Comparison of ENCODE assay signal across 24 cellular contexts in the genomic region with DNA sequence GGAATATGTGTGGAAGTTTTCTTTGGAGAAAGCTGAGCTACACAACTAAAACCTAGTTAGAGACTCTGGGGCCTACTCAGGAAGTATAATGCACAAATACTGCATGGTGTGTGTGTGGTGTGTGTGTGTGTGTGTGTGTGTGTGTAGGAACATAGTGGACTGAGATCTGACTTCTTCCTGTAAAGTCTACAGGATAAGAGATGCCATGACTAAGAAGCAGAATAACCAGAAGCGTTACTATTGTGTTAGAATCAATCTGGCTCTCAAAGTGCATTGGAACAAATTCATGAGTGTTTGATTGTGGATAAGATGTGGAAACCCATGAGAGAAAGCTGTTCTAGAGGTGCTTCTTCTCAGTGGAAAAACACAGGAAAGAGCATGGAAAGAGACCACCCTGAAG.
"Had no signal": no experiment of that assay in that cellular context is flagged by ENCODE, and none has a peak within 500 bp of the region (broad histone marks: within the 10 kb centered on the region; RNA-seq: fewer than 3 reads in every experiment).

No MANE protein-coding gene starts in this region.

- H3K27me3 ChIP-seq: brain microvascular endothelial cell, gastrocnemius medialis, suprapubic skin, tibial artery, upper lobe of right lung had no signal

- H3K27ac Mint-ChIP-seq: activated CD8-positive, alpha-beta T cell treated with anti-CD3 and anti-CD28 coated beads for 36 hours; activated naive CD4-positive, alpha-beta T cell treated with anti-CD3 and anti-CD28 coated beads for 36 hours; nephron progenitor cell; T-helper 2 cell treated with Interferon-gamma antibody and Interleukin-4, amounts not matched to agents 5 μg/mL and 100 μg/mL, for 36 hours had no signal

- DNase-seq: activated CD4-positive, alpha-beta T cell treated with anti-CD3 and anti-CD28 coated beads for 48 hours; activated CD4-positive, CD25-positive, alpha-beta regulatory T cell; activated CD8-positive, alpha-beta T cell treated with anti-CD3 and anti-CD28 coated beads for 36 hours; activated effector memory CD4-positive, alpha-beta T cell treated with anti-CD3 and anti-CD28 coated beads, Interleukin-2, amount 50 U/mL, for 16 hours; activated naive CD4-positive, alpha-beta T cell treated with anti-CD3 and anti-CD28 coated beads for 36 hours; activated T-cell treated with anti-CD3 and anti-CD28 coated beads, Interleukin-2, amount 50 U/mL, for 48 hours; amniotic stem cell; brain microvascular endothelial cell; central memory CD4-positive, alpha-beta T cell; gastrocnemius medialis; glutamatergic neuron; left ventricle myocardium superior; naive B cell; nephron progenitor cell; ovary; retina; stimulated activated CD4-positive, alpha-beta T cell treated with anti-CD3 and anti-CD28 coated beads, Interleukin-15, amount 100 ng/mL, for 24 hours; stimulated activated naive CD4-positive, alpha-beta T cell; tibial artery; upper lobe of right lung had no signal

- H3K9me3 Mint-ChIP-seq: activated CD8-positive, alpha-beta T cell treated with anti-CD3 and anti-CD28 coated beads for 36 hours; activated naive CD4-positive, alpha-beta T cell treated with anti-CD3 and anti-CD28 coated beads for 36 hours had no signal

- H3K4me3 ChIP-seq: gastrocnemius medialis, ovary, prostate gland, suprapubic skin, tibial artery, upper lobe of right lung had no signal

- H3K4me3 Mint-ChIP-seq: activated CD8-positive, alpha-beta T cell treated with anti-CD3 and anti-CD28 coated beads for 36 hours; activated naive CD4-positive, alpha-beta T cell treated with anti-CD3 and anti-CD28 coated beads for 36 hours; naive B cell; nephron progenitor cell; T-helper 2 cell treated with Interferon-gamma antibody and Interleukin-4, amounts not matched to agents 5 μg/mL and 100 μg/mL, for 36 hours had no signal

- ATAC-seq: activated CD8-positive, alpha-beta T cell treated with anti-CD3 and anti-CD28 coated beads for 36 hours; gastrocnemius medialis; left ventricle myocardium superior; upper lobe of right lung had no signal

- H3K4me1 Mint-ChIP-seq: naive B cell had no signal

- H3K36me3 ChIP-seq: brain microvascular endothelial cell, gastrocnemius medialis, ovary, prostate gland, suprapubic skin, tibial artery, upper lobe of right lung had no signal

- H3K4me1 ChIP-seq: gastrocnemius medialis, prostate gland, suprapubic skin, upper lobe of right lung had no signal

- H3K36me3 Mint-ChIP-seq: naive B cell had no signal

- H3K27ac ChIP-seq: brain microvascular endothelial cell, epithelial cell of prostate, gastrocnemius medialis, ovary, prostate gland, suprapubic skin, tibial artery, upper lobe of right lung had no signal

- H3K27me3 Mint-ChIP-seq: activated CD8-positive, alpha-beta T cell treated with anti-CD3 and anti-CD28 coated beads for 36 hours; naive B cell had no signal

- H3K9me3 ChIP-seq: gastrocnemius medialis, ovary, prostate gland, suprapubic skin, tibial artery, upper lobe of right lung had no signal
